16 cellular contexts compared by ENCODE assay signal in the genomic region with DNA sequence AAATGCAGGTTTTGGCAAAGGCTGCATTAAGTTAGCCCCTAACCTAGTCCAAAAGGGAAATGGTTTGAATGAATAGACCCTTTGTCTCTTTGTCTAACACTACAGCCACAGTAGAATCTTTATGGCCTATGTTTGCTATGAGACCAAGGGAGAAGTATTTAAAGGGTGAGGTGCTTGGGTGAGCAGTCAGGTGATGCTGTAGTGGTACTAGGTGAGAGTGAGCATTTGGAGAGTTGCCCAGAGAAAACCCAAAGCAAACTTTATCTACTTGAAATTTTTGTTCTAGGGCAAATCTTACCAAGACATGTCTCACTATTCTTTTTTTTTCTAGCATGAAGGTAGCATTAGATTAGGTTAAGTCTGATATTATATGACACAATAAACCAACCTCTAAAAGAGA.
A peak's percentile ranks its signal among the peaks of the same experiment; 100 is the strongest.
DNase-seq lines count a peak whose midpoint lies in the region; ATAC-seq and TF ChIP-seq lines count a peak whose summit lies in the region.
"Had no signal": no experiment of that assay in that cellular context is flagged by ENCODE, and none has a peak within 500 bp of the region (broad histone marks: within the 10 kb centered on the region; RNA-seq: fewer than 3 reads in every experiment).

No MANE protein-coding gene starts in this region.

- no peak overlapping the region for H3K27ac ChIP-seq in mesendoderm (ENCODE audit: low read depth, low read length)
- H3K27ac ChIP-seq: BLaER1 treated with 17β-estradiol and CSF1 and Interleukin-3, amounts not matched to agents 10 nM and 100 nM had no signal

- H3K27me3 Mint-ChIP-seq in Calu3 (ENCODE audit: unreplicated experiment), result no peaks in the 10 kb centered on the region
- no peaks in the 10 kb centered on the region for H3K27me3 Mint-ChIP-seq in activated CD8-positive, alpha-beta memory T cell treated with anti-CD3 and anti-CD28 coated beads, Interleukin-2, amount 10 ng/mL, durations not matched to agents 7 days and 5 days
- H3K27me3 Mint-ChIP-seq: B cell had no signal

- intact Hi-C loops in Calu3 (cut with micrococcal nuclease; ENCODE audit: unreplicated experiment), result loop anchor here (5.0 kb wide), 1 partner anchor 113 kb away; no protein-coding TSS in a partner anchor

- H2AK5ac ChIP-seq in mesendoderm (ENCODE audit: low read length), result no peak overlapping the region

- CTCF ChIA-PET in Calu3 (lab: Charles Lee), result no interaction called here
- CTCF ChIA-PET in activated CD8-positive, alpha-beta memory T cell treated with anti-CD3 and anti-CD28 coated beads, Interleukin-2, amount 10 ng/mL, durations not matched to agents 7 days and 5 days (lab: Charles Lee), result no interaction called here
- CTCF ChIA-PET in HEK293T (lab: Yijun Ruan, JAX), result no interaction called here

- no peak overlapping the region for H3K56ac ChIP-seq in mesendoderm (ENCODE audit: low read length)

- H3K23ac ChIP-seq in mesendoderm (ENCODE audit: low read length), result no peak overlapping the region

- no peak overlapping the region for H3K4me2 ChIP-seq in mesendoderm (ENCODE audit: low read length)
- H3K4me2 ChIP-seq: BLaER1 treated with 17β-estradiol and CSF1 and Interleukin-3, amounts not matched to agents 10 nM and 100 nM had no signal

- DNase-seq in Calu3, result peak; percentile 32
- peak; percentile 11 for DNase-seq in SK-MEL-5 (ENCODE audit: low read depth, low spot score)
- DNase-seq in mesendoderm, result no peak
- DNase-seq in activated CD8-positive, alpha-beta memory T cell treated with anti-CD3 and anti-CD28 coated beads, Interleukin-2, amount 10 ng/mL, durations not matched to agents 7 days and 5 days, result no peak
- no peak for DNase-seq in HEK293T (ENCODE audit: extremely low spot score)
- DNase-seq: 8988T; CD8-positive, alpha-beta T cell; COR-L47; GOT3; H7; KG1 had no signal

- H4K8ac ChIP-seq in mesendoderm (ENCODE audit: low read depth, low read length), result no peak overlapping the region

- ATAC-seq in activated CD8-positive, alpha-beta memory T cell treated with anti-CD3 and anti-CD28 coated beads, Interleukin-2, amount 10 ng/mL, durations not matched to agents 7 days and 5 days, result no peak
- ATAC-seq in GM21423 (IDR thresholded peaks at IDR 0.05; ENCODE audit: unreplicated experiment), result no peak
- no peak for ATAC-seq in HG03280 (IDR thresholded peaks at IDR 0.05; ENCODE audit: unreplicated experiment)
- ATAC-seq: CD8-positive, alpha-beta T cell; HepG2 had no signal

- no peak overlapping the region for H3K9ac ChIP-seq in mesendoderm (ENCODE audit: low read length)
- H3K9ac ChIP-seq: BLaER1 treated with 17β-estradiol and CSF1 and Interleukin-3, amounts not matched to agents 10 nM and 100 nM had no signal

- in situ Hi-C loops in SK-MEL-5 (cut with HindIII; ENCODE audit: low pct_unique_long_range_greater_than_20kb, low sequenced_read_pairs), result no loop called here

- peaks cover 4% of the 10 kb centered on the region for H3K4me1 ChIP-seq in mesendoderm (ENCODE audit: control insufficient read depth, low read depth, low read length)
- H3K4me1 ChIP-seq: BLaER1 treated with 17β-estradiol and CSF1 and Interleukin-3, amounts not matched to agents 10 nM and 100 nM had no signal

- H3K79me1 ChIP-seq in mesendoderm (ENCODE audit: low read length), result no peaks in the 10 kb centered on the region

- peak overlapping the region; percentile 28 for H2BK120ac ChIP-seq in mesendoderm (ENCODE audit: low read depth, low read length)

- H4K5ac ChIP-seq in mesendoderm (ENCODE audit: low read length), result no peak overlapping the region

- H3K4me3 ChIP-seq in mesendoderm (ENCODE audit: low read length), result no peak overlapping the region
- H3K4me3 ChIP-seq: BLaER1 treated with 17β-estradiol and CSF1 and Interleukin-3, amounts not matched to agents 10 nM and 100 nM had no signal

- H3K4me1 Mint-ChIP-seq in Calu3 (ENCODE audit: low read depth, unreplicated experiment), result peaks cover 18% of the 10 kb centered on the region
- H3K4me1 Mint-ChIP-seq in activated CD8-positive, alpha-beta memory T cell treated with anti-CD3 and anti-CD28 coated beads, Interleukin-2, amount 10 ng/mL, durations not matched to agents 7 days and 5 days, result no peaks in the 10 kb centered on the region
- H3K4me1 Mint-ChIP-seq: B cell had no signal

- no TSS peak for BruUV-seq in Calu3 (replicated peaks; lab: Mats Ljungman, UMichigan)

- no peaks in the 10 kb centered on the region for H3K79me2 ChIP-seq in mesendoderm (ENCODE audit: control insufficient read depth, insufficient read depth, low read length)

- no peak overlapping the region for H3K18ac ChIP-seq in mesendoderm (ENCODE audit: low read length)

- peaks cover 2% of the 10 kb centered on the region for H3K9me3 Mint-ChIP-seq in Calu3 (ENCODE audit: low read depth, unreplicated experiment)
- peaks cover 6% of the 10 kb centered on the region for H3K9me3 Mint-ChIP-seq in activated CD8-positive, alpha-beta memory T cell treated with anti-CD3 and anti-CD28 coated beads, Interleukin-2, amount 10 ng/mL, durations not matched to agents 7 days and 5 days (ENCODE audit: low read depth)

- H3K36me3 Mint-ChIP-seq in Calu3 (ENCODE audit: insufficient read depth, unreplicated experiment), result no peaks in the 10 kb centered on the region
- no peaks in the 10 kb centered on the region for H3K36me3 Mint-ChIP-seq in activated CD8-positive, alpha-beta memory T cell treated with anti-CD3 and anti-CD28 coated beads, Interleukin-2, amount 10 ng/mL, durations not matched to agents 7 days and 5 days
- H3K36me3 Mint-ChIP-seq: CD8-positive, alpha-beta T cell had no signal

- no peaks in the 10 kb centered on the region for H3K27me3 ChIP-seq in mesendoderm (ENCODE audit: insufficient read depth, low read length, poor library complexity)
- H3K27me3 ChIP-seq: BLaER1 treated with 17β-estradiol and CSF1 and Interleukin-3, amounts not matched to agents 10 nM and 100 nM had no signal

- POLR2A ChIA-PET in HEK293T (lab: Yijun Ruan, JAX), result no interaction called here

- no peak overlapping the region for H2BK15ac ChIP-seq in mesendoderm (replicated peaks; ENCODE audit: low read depth)

- no peak for TF ChIP-seq CTCF in Calu3 (IDR thresholded peaks at IDR 0.05; ENCODE audit: unreplicated experiment)

- H3K4ac ChIP-seq in mesendoderm (ENCODE audit: low read depth, low read length), result no peak overlapping the region

- no peaks in the 10 kb centered on the region for H3K36me3 ChIP-seq in mesendoderm (ENCODE audit: control insufficient read depth, insufficient read depth, low read length)
- H3K36me3 ChIP-seq: BLaER1 treated with 17β-estradiol and CSF1 and Interleukin-3, amounts not matched to agents 10 nM and 100 nM had no signal

- no peak overlapping the region for H3K27ac Mint-ChIP-seq in Calu3 (ENCODE audit: unreplicated experiment)
- H3K27ac Mint-ChIP-seq in activated CD8-positive, alpha-beta memory T cell treated with anti-CD3 and anti-CD28 coated beads, Interleukin-2, amount 10 ng/mL, durations not matched to agents 7 days and 5 days, result no peak overlapping the region
- H3K27ac Mint-ChIP-seq: B cell; CD8-positive, alpha-beta T cell had no signal

- no peak overlapping the region for H2BK5ac ChIP-seq in mesendoderm (ENCODE audit: low read length)

- no peak overlapping the region for H3K4me3 Mint-ChIP-seq in Calu3 (ENCODE audit: low read depth, unreplicated experiment)
- H3K4me3 Mint-ChIP-seq in activated CD8-positive, alpha-beta memory T cell treated with anti-CD3 and anti-CD28 coated beads, Interleukin-2, amount 10 ng/mL, durations not matched to agents 7 days and 5 days, result no peak overlapping the region
- H3K4me3 Mint-ChIP-seq: B cell; CD8-positive, alpha-beta T cell had no signal

TF ChIP-seq in HEK293T, 16 proteins besides CTCF, POLR2A, EP300 and RAD21:
- TF ChIP-seq HDGF (IDR thresholded peaks at IDR 0.05; ENCODE audit: borderline replicate concordance) (no peak), SUZ12 (IDR thresholded peaks at IDR 0.05) (no peak), L3MBTL2 (conservative IDR thresholded peaks at IDR 0.05) (no peak), SP1 (IDR thresholded peaks at IDR 0.05) (no peak), ARNT (IDR thresholded peaks at IDR 0.05) (no peak)
TF ChIP-seq in HEK293T: peak in this region for 0.

Comparison
In these comparisons a context has a peak if more than half of its experiments do, and no peak if none do; other contexts are left out.
1. DNase-seq: peak in Calu3 (single experiment) and SK-MEL-5 (single experiment); none in mesendoderm (single experiment), activated CD8-positive, alpha-beta memory T cell treated with anti-CD3 and anti-CD28 coated beads, Interleukin-2, amount 10 ng/mL, durations not matched to agents 7 days and 5 days (single experiment) and HEK293T (single experiment).